Comparison of ENCODE assay signal across 23 cellular contexts in the genomic region with DNA sequence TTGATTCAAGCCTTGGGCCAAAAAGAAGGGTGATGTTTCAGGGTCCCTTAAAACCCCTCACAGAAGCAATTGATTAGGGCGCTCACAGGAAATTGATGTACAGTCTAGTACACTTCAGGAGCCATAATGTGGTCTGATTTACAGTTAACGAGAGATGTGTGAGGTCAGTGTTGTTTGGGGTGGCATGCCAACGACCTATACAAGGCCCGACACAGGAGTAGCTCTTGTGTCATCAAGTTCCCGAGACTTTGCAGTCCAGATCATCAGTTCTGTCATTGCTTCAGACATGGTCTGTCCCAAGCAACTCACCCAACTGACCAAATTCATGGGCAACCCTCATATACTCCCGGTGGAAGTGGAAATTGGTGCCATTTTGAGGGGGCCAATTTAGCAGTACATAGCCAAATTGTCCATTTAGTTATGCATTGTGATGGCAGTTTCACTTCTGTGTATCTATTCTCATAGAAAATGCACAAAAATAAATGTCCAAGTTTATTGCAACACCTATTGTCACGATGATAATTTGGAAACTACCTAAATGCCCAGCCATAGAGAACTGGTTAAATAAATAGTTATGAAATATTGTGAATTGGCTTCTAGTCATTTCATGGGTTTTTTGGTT. TPM values are rescaled to one million over a fixed set of nuclear protein-coding genes. Genes with fewer than 3 reads are reported as not detected.
DNase-seq lines count a peak whose midpoint lies in the region; ATAC-seq and TF ChIP-seq lines count a peak whose summit lies in the region.
"Had no signal": no experiment of that assay in that cellular context is flagged by ENCODE, and none has a peak within 500 bp of the region (broad histone marks: within the 10 kb centered on the region; RNA-seq: fewer than 3 reads in every experiment).

No MANE protein-coding gene starts in this region.

- H3K4me3 Mint-ChIP-seq in activated naive CD4-positive, alpha-beta T cell treated with anti-CD3 and anti-CD28 coated beads for 36 hours: no peak overlapping the region
- no peak overlapping the region for H3K4me3 Mint-ChIP-seq in activated naive CD8-positive, alpha-beta T cell treated with anti-CD3 and anti-CD28 coated beads, Interleukin-2, amount 50 U/mL, for 24 hours
- no peak overlapping the region for H3K4me3 Mint-ChIP-seq in stimulated activated naive CD8-positive, alpha-beta T cell treated with anti-CD3 and anti-CD28 coated beads, Interleukin-15, amount 100 ng/mL, for 72 hours
- H3K4me3 Mint-ChIP-seq: nephron had no signal

- H3K27me3 ChIP-seq in MG63 (no peaks in the 10 kb centered on the region), prostate gland (replicated peaks; ENCODE audit: insufficient read depth) (no peaks in the 10 kb centered on the region)
- H3K27me3 ChIP-seq: ovary, Peyer's patch had no signal

- 93% methylated on average over 7 of the region's 7 CpGs for WGBS in prostate gland

- no peak for TF ChIP-seq POLR2A in prostate gland (IDR thresholded peaks at IDR 0.05)

- peak; percentile 42 for ATAC-seq in HG03432 (IDR thresholded peaks at IDR 0.05; ENCODE audit: unreplicated experiment)
- ATAC-seq in activated naive CD8-positive, alpha-beta T cell treated with anti-CD3 and anti-CD28 coated beads, Interleukin-2, amount 50 U/mL, for 24 hours: no peak
- peak; percentile 36 for ATAC-seq in stimulated activated naive CD8-positive, alpha-beta T cell treated with anti-CD3 and anti-CD28 coated beads, Interleukin-15, amount 100 ng/mL, for 72 hours
- ATAC-seq: left ventricle myocardium superior had no signal

- TF ChIP-seq CTCF in prostate gland (IDR thresholded peaks at IDR 0.05): no peak

- CTCF ChIA-PET in activated naive CD4-positive, alpha-beta T cell treated with anti-CD3 and anti-CD28 coated beads for 36 hours (lab: Charles Lee): interaction anchor here (0.7 to 1.8 kb wide), 7 partner anchors 13 to 133 kb away, joined by 3 to 8 read pairs (median 3); no protein-coding TSS in a partner anchor

- intact Hi-C loops in activated naive CD4-positive, alpha-beta T cell treated with anti-CD3 and anti-CD28 coated beads for 36 hours (cut with micrococcal nuclease): loop anchor here (1.0 to 10.0 kb wide), 5 partner anchors 9 to 909 kb away; no protein-coding TSS in a partner anchor
- intact Hi-C loops in prostate gland (cut with DNase I): no loop called here

- H3K9me3 Mint-ChIP-seq in activated naive CD4-positive, alpha-beta T cell treated with anti-CD3 and anti-CD28 coated beads for 36 hours: no peaks in the 10 kb centered on the region
- H3K9me3 Mint-ChIP-seq in activated naive CD8-positive, alpha-beta T cell treated with anti-CD3 and anti-CD28 coated beads, Interleukin-2, amount 50 U/mL, for 24 hours: peaks cover 7% of the 10 kb centered on the region
- peaks cover 0 to 10% of the 10 kb centered on the region in 2 donors for H3K9me3 Mint-ChIP-seq in stimulated activated naive CD8-positive, alpha-beta T cell treated with anti-CD3 and anti-CD28 coated beads, Interleukin-15, amount 100 ng/mL, for 72 hours
- H3K9me3 Mint-ChIP-seq: nephron had no signal

- H3K4me1 ChIP-seq in prostate gland (replicated peaks): no peaks in the 10 kb centered on the region
- H3K4me1 ChIP-seq: Peyer's patch had no signal

- no peak overlapping the region for H3K27ac ChIP-seq in prostate gland
- H3K27ac ChIP-seq: ovary, Peyer's patch, thoracic aorta had no signal

- no peaks in the 10 kb centered on the region for H3K36me3 ChIP-seq in MG63
- H3K36me3 ChIP-seq in prostate gland: no peaks in the 10 kb centered on the region
- H3K36me3 ChIP-seq: ovary, Peyer's patch, thoracic aorta had no signal

- H3K4me3 ChIP-seq in MG63 (no peak overlapping the region), prostate gland (no peak overlapping the region)
- H3K4me3 ChIP-seq: ovary, Peyer's patch, smooth muscle cell, thoracic aorta had no signal

- H3K9me3 ChIP-seq in MG63: no peaks in the 10 kb centered on the region
- no peaks in the 10 kb centered on the region for H3K9me3 ChIP-seq in prostate gland
- H3K9me3 ChIP-seq: ovary, Peyer's patch, thoracic aorta had no signal

- H3K27ac Mint-ChIP-seq in activated naive CD4-positive, alpha-beta T cell treated with anti-CD3 and anti-CD28 coated beads for 36 hours: peak overlapping the region; percentile 83
- H3K27ac Mint-ChIP-seq in activated naive CD8-positive, alpha-beta T cell treated with anti-CD3 and anti-CD28 coated beads, Interleukin-2, amount 50 U/mL, for 24 hours: peak overlapping the region; percentile 90
- H3K27ac Mint-ChIP-seq in stimulated activated naive CD8-positive, alpha-beta T cell treated with anti-CD3 and anti-CD28 coated beads, Interleukin-15, amount 100 ng/mL, for 72 hours: peak overlapping the region; percentile 88 to 97
- H3K27ac Mint-ChIP-seq: nephron had no signal

- no peaks in the 10 kb centered on the region for H3K27me3 Mint-ChIP-seq in activated naive CD4-positive, alpha-beta T cell treated with anti-CD3 and anti-CD28 coated beads for 36 hours (ENCODE audit: low read depth)
- H3K27me3 Mint-ChIP-seq in activated naive CD8-positive, alpha-beta T cell treated with anti-CD3 and anti-CD28 coated beads, Interleukin-2, amount 50 U/mL, for 24 hours: no peaks in the 10 kb centered on the region
- no peaks in the 10 kb centered on the region for H3K27me3 Mint-ChIP-seq in stimulated activated naive CD8-positive, alpha-beta T cell treated with anti-CD3 and anti-CD28 coated beads, Interleukin-15, amount 100 ng/mL, for 72 hours

- no peaks in the 10 kb centered on the region for H3K36me3 Mint-ChIP-seq in activated naive CD4-positive, alpha-beta T cell treated with anti-CD3 and anti-CD28 coated beads for 36 hours (ENCODE audit: low read depth)
- H3K36me3 Mint-ChIP-seq in activated naive CD8-positive, alpha-beta T cell treated with anti-CD3 and anti-CD28 coated beads, Interleukin-2, amount 50 U/mL, for 24 hours (ENCODE audit: low read depth): no peaks in the 10 kb centered on the region

- H3K4me1 Mint-ChIP-seq in activated naive CD4-positive, alpha-beta T cell treated with anti-CD3 and anti-CD28 coated beads for 36 hours (ENCODE audit: low read depth): peaks cover 33% of the 10 kb centered on the region
- H3K4me1 Mint-ChIP-seq in activated naive CD8-positive, alpha-beta T cell treated with anti-CD3 and anti-CD28 coated beads, Interleukin-2, amount 50 U/mL, for 24 hours: peaks cover 37% of the 10 kb centered on the region
- H3K4me1 Mint-ChIP-seq in stimulated activated naive CD8-positive, alpha-beta T cell treated with anti-CD3 and anti-CD28 coated beads, Interleukin-15, amount 100 ng/mL, for 72 hours: peaks cover 32% of the 10 kb centered on the region

- DNase-seq in activated naive CD4-positive, alpha-beta T cell treated with anti-CD3 and anti-CD28 coated beads for 36 hours: no peak
- no peak for DNase-seq in activated naive CD4-positive, alpha-beta T cell treated with Interleukin-2 at 50 U/mL for 16 hours
- DNase-seq in activated naive CD8-positive, alpha-beta T cell treated with anti-CD3 and anti-CD28 coated beads, Interleukin-2, amount 50 U/mL, for 24 hours: no peak
- no peak for DNase-seq in stimulated activated naive CD8-positive, alpha-beta T cell treated with anti-CD3 and anti-CD28 coated beads, Interleukin-15, amount 100 ng/mL, for 72 hours
- no peak for DNase-seq in MG63
- DNase-seq in T-helper 1 cell: no peak
- DNase-seq in prostate gland (ENCODE audit: low spot score): no peak
- DNase-seq: ACHN; activated CD4-positive, alpha-beta T cell treated with anti-CD3 and anti-CD28 coated beads for 1 hour; C1 segment of cervical spinal cord; effector memory CD4-positive, alpha-beta T cell; left ventricle myocardium superior; midbrain; NCI-H1417 treated with DMSO at 0.1 percent for 48 hours; NCI-H2107; NCI-H446 treated with DMSO at 0.1 percent for 48 hours; ovary; Peyer's patch; SIG-M5 had no signal

RNA-seq across cellular contexts. Expression of a gene that starts 18.0 kb away (rescaled TPM):
- total RNA-seq in activated naive CD4-positive, alpha-beta T cell treated with anti-CD3 and anti-CD28 coated beads for 36 hours: 10 to 100 TPM; 86.3 to 87.1 TPM
- total RNA-seq in MG63 (2014; rRNA removed; shearing (Covaris generic); ENCODE audit: low replicate concordance): 12.8 and 15.3 TPM in 2 replicates
- total RNA-seq in prostate gland: 10 to 100 TPM; 67.9 to 90.1 TPM
